In the genomic region with DNA sequence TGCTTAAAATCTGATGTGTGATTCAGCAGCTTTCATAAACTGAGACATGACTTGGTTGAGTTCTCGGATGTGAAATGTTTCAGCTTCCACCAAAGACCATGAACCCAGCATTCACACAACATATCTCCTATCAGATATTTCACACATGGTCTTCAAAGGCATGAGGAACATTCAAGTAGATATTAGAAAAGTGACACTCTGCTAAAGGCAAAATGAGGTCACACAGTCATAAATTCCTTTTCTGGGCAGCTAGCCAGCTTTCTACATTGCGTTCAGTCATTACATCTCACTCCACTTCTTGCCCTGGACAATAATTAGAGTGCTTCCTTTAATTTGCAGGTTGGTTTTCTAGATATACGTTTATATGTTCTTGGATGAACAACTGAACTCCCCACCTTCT, we compare ENCODE assay signal across 9 cellular contexts.
DNase-seq lines count a peak whose midpoint lies in the region; ATAC-seq and TF ChIP-seq lines count a peak whose summit lies in the region.
"Had no signal": no experiment of that assay in that cellular context is flagged by ENCODE, and none has a peak within 500 bp of the region (broad histone marks: within the 10 kb centered on the region; RNA-seq: fewer than 3 reads in every experiment).

No MANE protein-coding gene starts in this region.

- H3K4me1 ChIP-seq in body of pancreas (peaks cover 80% of the 10 kb centered on the region), mucosa of rectum (ENCODE audit: control insufficient read depth in 2 of 2, insufficient read depth in 2 of 2, low read length in 2 of 2) (peaks cover 16 to 48% of the 10 kb centered on the region in 2 donors)

- ATAC-seq in body of pancreas (peak; percentile 10), HG02763 (IDR thresholded peaks at IDR 0.05; ENCODE audit: unreplicated experiment) (no peak), HG02642 (IDR thresholded peaks at IDR 0.05; ENCODE audit: poor library complexity, unreplicated experiment) (no peak)

- peak overlapping the region in 1 of 2 donors; percentile 45 for H3K9ac ChIP-seq in mucosa of rectum (ENCODE audit: low read depth in 1 of 2, low read length in 2 of 2)

- no peak overlapping the region for H3K4me3 ChIP-seq in body of pancreas
- no peak overlapping the region for H3K4me3 ChIP-seq in mucosa of rectum (ENCODE audit: low read length in 2 of 2)

- no peaks in the 10 kb centered on the region for H3K9me3 ChIP-seq in body of pancreas
- H3K9me3 ChIP-seq in mucosa of rectum (ENCODE audit: control insufficient read depth in 2 of 2, low read length in 2 of 2): no peaks in the 10 kb centered on the region

- H3K27me3 ChIP-seq in body of pancreas: no peaks in the 10 kb centered on the region
- no peaks in the 10 kb centered on the region for H3K27me3 ChIP-seq in mucosa of rectum (ENCODE audit: control insufficient read depth in 2 of 2, insufficient read depth in 2 of 2, low read length in 2 of 2)

- H3K36me3 ChIP-seq in body of pancreas (replicated peaks in 1 of 2; ENCODE audit: insufficient read depth in 1 of 2, low read depth in 2 of 2) (no peaks in the 10 kb centered on the region), mucosa of rectum (ENCODE audit: control insufficient read depth in 2 of 2, insufficient read depth in 2 of 2, low read length in 2 of 2) (no peaks in the 10 kb centered on the region)

- no peak for TF ChIP-seq POLR2A in body of pancreas (IDR thresholded peaks at IDR 0.05)

- WGBS in body of pancreas, 2 donors: 31 to 32% methylated on average over 3 of the region's 3 CpGs

- TF ChIP-seq CTCF in body of pancreas (IDR thresholded peaks at IDR 0.05): peak in 1 of 7 experiments; percentile 3

- H3K27ac ChIP-seq in body of pancreas (peak overlapping the region; percentile 67 to 96 (median 95)), mucosa of rectum (ENCODE audit: low read depth in 2 of 2, low read length in 2 of 2) (peak overlapping the region; percentile 75 to 78)

- intact Hi-C loops in body of pancreas (cut with DNase I): no loop called here

- DNase-seq in Daoy (ENCODE audit: low read depth) (peak; percentile 34), NCI-H2227 (lab: John Stamatoyannopoulos, UW; ENCODE audit: unreplicated experiment) (peak; percentile 76), body of pancreas (peak; percentile 65 to 80 (median 68)), SIG-M5 (lab: John Stamatoyannopoulos, UW) (no peak), UCSD-AML1 (lab: John Stamatoyannopoulos, UW; ENCODE audit: unreplicated experiment) (no peak)
- DNase-seq: T-helper 1 cell had no signal

Comparison
In these comparisons a context has a peak if more than half of its experiments do, and no peak if none do; other contexts are left out.
1. DNase-seq: peak in Daoy (single experiment), NCI-H2227 (single experiment) and body of pancreas (4 of 4); none in SIG-M5 (single experiment) and UCSD-AML1 (single experiment).